17 cellular contexts compared by ENCODE assay signal in genomic region chr7:112186300-112186699, GRCh38. TPM values are rescaled to one million over a fixed set of nuclear protein-coding genes. Genes with fewer than 3 reads are reported as not detected.
DNase-seq lines count a peak whose midpoint lies in the region; ATAC-seq, FAIRE-seq and TF ChIP-seq lines count a peak whose summit lies in the region.
"Had no signal": no experiment of that assay in that cellular context is flagged by ENCODE, and none has a peak within 500 bp of the region (broad histone marks: within the 10 kb centered on the region; RNA-seq: fewer than 3 reads in every experiment).

No MANE protein-coding gene starts in this region.

- peaks cover 100% of the 10 kb centered on the region for H3K79me2 ChIP-seq in endothelial cell of umbilical vein (ENCODE audit: control insufficient read depth, insufficient read depth, low read length)

- no peaks in the 10 kb centered on the region for H3K9me1 ChIP-seq in endothelial cell of umbilical vein (replicated peaks; ENCODE audit: control insufficient read depth, extremely low read depth, insufficient read depth, low read length)

- peak; percentile 40 for ATAC-seq in left ventricle myocardium superior
- no peak for ATAC-seq in left cardiac atrium
- ATAC-seq in gastrocnemius medialis = peak; percentile 42 to 52
- ATAC-seq in GM18511 (IDR thresholded peaks at IDR 0.05; ENCODE audit: unreplicated experiment) = no peak
- ATAC-seq: GM12878, HCT116 had no signal

- peak overlapping the region; percentile 70 for H3K27ac ChIP-seq in endothelial cell of umbilical vein (ENCODE audit: insufficient read depth, low read depth, low read length)
- peak overlapping the region; percentile 10 to 58 (median 30) for H3K27ac ChIP-seq in gastrocnemius medialis
- no peak overlapping the region for H3K27ac ChIP-seq in adrenal gland
- H3K27ac ChIP-seq: GM23248 had no signal

- DNase-seq in left ventricle myocardium superior (no peak), left cardiac atrium (no peak), endothelial cell of umbilical vein (ENCODE audit: low read depth, low spot score) (no peak), gastrocnemius medialis (no peak), adrenal gland (no peak), NCI-H1694 (lab: John Stamatoyannopoulos, UW) (no peak)
- DNase-seq: C1 segment of cervical spinal cord; Calu3; CD4-positive, alpha-beta T cell; DMS 273 treated with DMSO at 0.1 percent for 48 hours; GM23248 had no signal

- no peaks in the 10 kb centered on the region for H3K9me3 ChIP-seq in endothelial cell of umbilical vein (replicated peaks; ENCODE audit: control insufficient read depth, insufficient read depth, low read length)
- no peaks in the 10 kb centered on the region for H3K9me3 ChIP-seq in gastrocnemius medialis
- H3K9me3 ChIP-seq in adrenal gland (replicated peaks in 1 of 3) = no peaks in the 10 kb centered on the region

- intact Hi-C loops in left ventricle myocardium superior (cut with micrococcal nuclease) (no loop called here), left cardiac atrium (cut with DNase I) (no loop called here), endothelial cell of umbilical vein (cut with micrococcal nuclease) (loop anchor here (1.0 kb wide), 1 partner anchor 8 kb away; no protein-coding TSS in a partner anchor), gastrocnemius medialis (cut with DNase I; ENCODE audit: low total_unique reads) (no loop called here), adrenal gland (cut with DNase I) (no loop called here)

- in situ Hi-C loops in gastrocnemius medialis (cut with MboI; ENCODE audit: low sequenced_read_pairs in 4 of 4) = no loop called here

- no peak overlapping the region for H2AFZ ChIP-seq in endothelial cell of umbilical vein (ENCODE audit: low read depth, low read length)
- H2AFZ ChIP-seq: GM23248 had no signal

- no peaks in the 10 kb centered on the region for H4K20me1 ChIP-seq in endothelial cell of umbilical vein (replicated peaks; ENCODE audit: control insufficient read depth, extremely low read depth, insufficient read depth, low read length)

- CTCF ChIA-PET in endothelial cell of umbilical vein (lab: Charles Lee) = no interaction called here

- WGBS in adrenal gland, 4 donors = 30 to 56% (median 41%) methylated on average over 1 of the region's 1 CpG

- H3K4me3 ChIP-seq in endothelial cell of umbilical vein (replicated peaks in 1 of 3; ENCODE audit: insufficient read depth in 1 of 3, low read depth in 1 of 3, low read length in 3 of 3) = no peak overlapping the region
- no peak overlapping the region for H3K4me3 ChIP-seq in gastrocnemius medialis
- H3K4me3 ChIP-seq in adrenal gland = no peak overlapping the region
- H3K4me3 ChIP-seq: GM12878, GM23248 had no signal

- H3K4me1 ChIP-seq in endothelial cell of umbilical vein (ENCODE audit: control insufficient read depth, extremely low read depth, insufficient read depth, low read length) = peaks cover 87% of the 10 kb centered on the region
- peaks cover 52 to 63% of the 10 kb centered on the region in 2 donors for H3K4me1 ChIP-seq in gastrocnemius medialis
- H3K4me1 ChIP-seq in adrenal gland (replicated peaks in 1 of 2) = peaks cover 0 to 14% of the 10 kb centered on the region in 2 donors

- no peaks in the 10 kb centered on the region for H3K36me3 ChIP-seq in endothelial cell of umbilical vein (ENCODE audit: control insufficient read depth in 2 of 2, extremely low read depth in 1 of 2, insufficient read depth in 2 of 2, low read length in 2 of 2)
- no peaks in the 10 kb centered on the region for H3K36me3 ChIP-seq in gastrocnemius medialis
- no peaks in the 10 kb centered on the region for H3K36me3 ChIP-seq in adrenal gland (replicated peaks in 1 of 2)

- BruUV-seq in endothelial cell of umbilical vein (replicated peaks; lab: Mats Ljungman, UMichigan) = no TSS peak

- no peak overlapping the region for H3K9ac ChIP-seq in endothelial cell of umbilical vein (replicated peaks; ENCODE audit: extremely low read depth, insufficient read depth, low read length)
- H3K9ac ChIP-seq: GM23248 had no signal

- H3K27me3 ChIP-seq in endothelial cell of umbilical vein (ENCODE audit: control insufficient read depth in 2 of 2, insufficient read depth in 2 of 2, low read length in 2 of 2) = no peaks in the 10 kb centered on the region
- H3K27me3 ChIP-seq in gastrocnemius medialis = no peaks in the 10 kb centered on the region
- H3K27me3 ChIP-seq in adrenal gland = no peaks in the 10 kb centered on the region

- FAIRE-seq in endothelial cell of umbilical vein (lab: Jason Lieb, UNC) = no peak
- FAIRE-seq: A204.1, GM12878, GM18507, H54 had no signal

- TF ChIP-seq POLR2A in endothelial cell of umbilical vein (IDR thresholded peaks at IDR 0.05; ENCODE audit: low read depth, low read length) = no peak
- TF ChIP-seq POLR2A in gastrocnemius medialis (IDR thresholded peaks at IDR 0.05) = no peak
- TF ChIP-seq POLR2A in adrenal gland (IDR thresholded peaks at IDR 0.05) = no peak

- POLR2A ChIA-PET in endothelial cell of umbilical vein (lab: Charles Lee) = no interaction called here

- TF ChIP-seq CTCF in endothelial cell of umbilical vein (IDR thresholded peaks at IDR 0.05; ENCODE audit: extremely low read depth in 1 of 2, insufficient read depth in 1 of 2, low read depth in 1 of 2, low read length in 2 of 2) = no peak
- no peak for TF ChIP-seq CTCF in gastrocnemius medialis (IDR thresholded peaks at IDR 0.05 in 4 of 5, conservative IDR thresholded peaks at IDR 0.05 in 1 of 5)
- no peak for TF ChIP-seq CTCF in adrenal gland (IDR thresholded peaks at IDR 0.05)

- H3K4me2 ChIP-seq in endothelial cell of umbilical vein (ENCODE audit: insufficient read depth, low read length) = peak overlapping the region; percentile 19

- dilution Hi-C loops in endothelial cell of umbilical vein (cut with MboI; ENCODE audit: extremely low pct_ligation_motif_present, low sequenced_read_pairs) = no loop called here

TF ChIP-seq in endothelial cell of umbilical vein, 7 proteins besides CTCF, POLR2A, EP300 and RAD21:
- TF ChIP-seq MAX (IDR thresholded peaks at IDR 0.05; ENCODE audit: insufficient read depth, insufficient read length) (no peak), EZH2 (IDR thresholded peaks at IDR 0.05; ENCODE audit: borderline replicate concordance, low read depth, low read length, severe bottlenecking) (no peak), JUN (IDR thresholded peaks at IDR 0.05; ENCODE audit: borderline replicate concordance, insufficient read depth, insufficient read length, low read depth) (no peak), FOS (IDR thresholded peaks at IDR 0.05; ENCODE audit: borderline replicate concordance, insufficient read depth, low read length) (no peak), POLR2AphosphoS5 (IDR thresholded peaks at IDR 0.05; ENCODE audit: insufficient read depth, low read depth, low read length) (no peak), MYC (IDR thresholded peaks at IDR 0.05; ENCODE audit: low read depth, low read length) (no peak), GATA2 (IDR thresholded peaks at IDR 0.05; ENCODE audit: insufficient read depth, insufficient read length, low read depth, low read length) (no peak)
TF ChIP-seq in endothelial cell of umbilical vein: peak in this region for 0.

RNA-seq across cellular contexts. Expression of gene DOCK4, which starts 19.9 kb away (rescaled TPM):
- total RNA-seq in left ventricle myocardium superior (13.9 TPM), left cardiac atrium (10 to 100 TPM; 17.1 to 19.3 TPM), endothelial cell of umbilical vein (164 TPM in 2 replicates), gastrocnemius medialis (10 to 100 TPM in 2 of 4 donors, 1 to 10 TPM in 2; 8.7 to 12.0 (median 10.2) TPM), adrenal gland (10 to 100 TPM; 11.1 to 37.6 (median 23.2) TPM)
- polyA plus RNA-seq in endothelial cell of umbilical vein (37.5 and 47.4 TPM in 2 replicates), adrenal gland (1 to 10 TPM; 6.2 to 9.2 (median 8.5) TPM)
- polyA plus RNA-seq in endothelial cell of umbilical vein (2011; cell fraction: cytosol; rRNA removed) = 37.7 and 38.6 TPM in 2 replicates
- polyA plus RNA-seq in endothelial cell of umbilical vein (2011; cell fraction: nucleus; rRNA removed) = 168 and 178 TPM in 2 replicates
- 69.2 and 79.1 TPM in 2 replicates for polyA plus RNA-seq in endothelial cell of umbilical vein (2012)
- 246 and 289 TPM in 2 replicates for polyA minus RNA-seq in endothelial cell of umbilical vein
- polyA minus RNA-seq in endothelial cell of umbilical vein (2011; cell fraction: cytosol; rRNA and poly(A)+ RNA removed) = 1.7 TPM
- polyA minus RNA-seq in endothelial cell of umbilical vein (2011; cell fraction: nucleus; rRNA and poly(A)+ RNA removed) = 603 and 865 TPM in 2 replicates

RNA-seq across cellular contexts. Expression of gene ZNF277, which starts 20.2 kb away (rescaled TPM):
- 17.0 TPM for total RNA-seq in left ventricle myocardium superior
- total RNA-seq in left cardiac atrium = 10 to 100 TPM; 14.9 to 16.2 TPM
- 19.0 and 22.6 TPM in 2 replicates for total RNA-seq in endothelial cell of umbilical vein
- polyA plus RNA-seq in endothelial cell of umbilical vein = 4.6 and 7.8 TPM in 2 replicates
- polyA plus RNA-seq in endothelial cell of umbilical vein (2011; cell fraction: cytosol; rRNA removed) = 11.9 and 13.0 TPM in 2 replicates
- polyA plus RNA-seq in endothelial cell of umbilical vein (2011; cell fraction: nucleus; rRNA removed) = 6.8 and 7.8 TPM in 2 replicates
- polyA plus RNA-seq in endothelial cell of umbilical vein (2012) = 19.8 and 22.3 TPM in 2 replicates
- polyA minus RNA-seq in endothelial cell of umbilical vein = 8.4 and 11.6 TPM in 2 replicates
- 10.2 TPM for polyA minus RNA-seq in endothelial cell of umbilical vein (2011; cell fraction: cytosol; rRNA and poly(A)+ RNA removed)
- 15.1 and 21.9 TPM in 2 replicates for polyA minus RNA-seq in endothelial cell of umbilical vein (2011; cell fraction: nucleus; rRNA and poly(A)+ RNA removed)
- total RNA-seq in gastrocnemius medialis = 10 to 100 TPM; 12.2 to 16.5 (median 15.0) TPM
- 10 to 100 TPM; 12.6 to 28.9 (median 19.7) TPM for total RNA-seq in adrenal gland
- 10 to 100 TPM; 15.2 to 30.6 (median 16.3) TPM for polyA plus RNA-seq in adrenal gland

Comparison
In these comparisons a context has a peak if more than half of its experiments do, and no peak if none do; other contexts are left out.
1. ATAC-seq: peak in left ventricle myocardium superior (single experiment) and gastrocnemius medialis (2 of 2); none in left cardiac atrium (0 of 2) and GM18511 (single experiment).
2. H3K27ac ChIP-seq: peak in endothelial cell of umbilical vein (single experiment) and gastrocnemius medialis (4 of 4); none in adrenal gland (0 of 5).